ENCODE assay signal across 16 cellular contexts in the genomic region with DNA sequence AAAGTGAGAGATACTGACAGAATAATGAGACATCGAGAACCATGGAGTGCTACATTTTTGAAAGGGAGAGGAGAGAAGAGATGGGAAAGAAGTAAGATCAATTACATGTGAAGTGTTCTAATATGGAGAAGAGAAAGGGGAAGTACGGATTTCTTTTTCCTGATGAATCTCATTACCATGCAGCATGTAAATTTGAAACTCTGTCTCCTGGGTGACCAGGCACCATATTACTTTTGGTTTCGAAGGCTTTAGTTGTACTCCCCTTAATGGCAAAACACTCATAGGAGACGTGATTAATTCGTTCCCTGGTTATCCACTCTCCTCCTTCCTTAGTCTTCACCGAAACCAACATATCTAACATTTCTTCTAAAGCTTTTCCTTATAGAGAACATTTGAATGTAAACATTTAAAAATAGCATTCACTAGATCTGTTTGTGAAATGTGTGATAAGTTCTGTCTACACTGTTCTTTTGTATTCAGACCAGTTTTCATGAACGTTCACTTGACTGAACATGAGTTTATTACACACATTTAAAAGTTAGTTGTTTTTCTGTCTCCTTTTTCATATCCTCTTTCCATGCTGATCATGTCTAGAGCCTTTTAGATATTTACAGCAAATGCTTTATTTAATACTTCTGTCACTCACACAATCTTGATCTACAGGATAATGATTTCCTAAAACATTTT.
DNase-seq lines count a peak whose midpoint lies in the region; ATAC-seq and TF ChIP-seq lines count a peak whose summit lies in the region.
"Had no signal": no experiment of that assay in that cellular context is flagged by ENCODE, and none has a peak within 500 bp of the region (broad histone marks: within the 10 kb centered on the region; RNA-seq: fewer than 3 reads in every experiment).

No MANE protein-coding gene starts in this region.

- H3K4me2 ChIP-seq in OCI-LY7 (ENCODE audit: low read length): peak overlapping the region; percentile 26; the same call in 1 of the 2 replicates

- no peaks in the 10 kb centered on the region for H4K20me1 ChIP-seq in OCI-LY7 (ENCODE audit: insufficient read depth, low read length)

- no TSS peak for BruUV-seq in OCI-LY7 (replicated peaks; lab: Mats Ljungman, UMichigan)

- H3K79me2 ChIP-seq in OCI-LY7 (ENCODE audit: insufficient read depth, low read depth, low read length): no peaks in the 10 kb centered on the region

- H3K36me3 ChIP-seq in OCI-LY7 (ENCODE audit: insufficient read depth, low read length): no peaks in the 10 kb centered on the region
- H3K36me3 ChIP-seq: adrenal gland, gastroesophageal sphincter had no signal

- DNase-seq in OCI-LY7 (ENCODE audit: low spot score) (peak; percentile 6), NCI-H1092 (lab: John Stamatoyannopoulos, UW) (no peak), COR-L47 (lab: John Stamatoyannopoulos, UW) (no peak)
- DNase-seq in activated CD4-positive, CD25-positive, alpha-beta regulatory T cell treated with anti-CD3 and anti-CD28 coated beads, Interleukin-2, amount 50 U/mL, for 72 hours: no peak
- DNase-seq: activated CD4-positive, alpha-beta T cell treated with anti-CD3 and anti-CD28 coated beads, Interleukin-2, amount 50 U/mL, for 48 hours; adrenal gland; CD4-positive, alpha-beta memory T cell; IMR-90; NCI-H345; psoas muscle had no signal

- H3K4me3 ChIP-seq in OCI-LY7 (ENCODE audit: low read depth, low read length, poor library complexity, severe bottlenecking): peak overlapping the region; percentile 1
- H3K4me3 ChIP-seq: adrenal gland, gastroesophageal sphincter, psoas muscle, SK-N-MC had no signal

- intact Hi-C loops in OCI-LY7 (cut with micrococcal nuclease; ENCODE audit: unreplicated experiment): no loop called here

- no peak overlapping the region for H3K27ac ChIP-seq in OCI-LY7 (ENCODE audit: low read depth, low read length, poor library complexity, severe bottlenecking)
- H3K27ac ChIP-seq: adrenal gland, gastroesophageal sphincter, psoas muscle, SK-N-MC had no signal

- H2AFZ ChIP-seq in OCI-LY7 (ENCODE audit: low read length): no peak overlapping the region

- H3K9me2 ChIP-seq in OCI-LY7 (ENCODE audit: insufficient read depth, low read length): no peaks in the 10 kb centered on the region

- no peaks in the 10 kb centered on the region for H3K4me1 ChIP-seq in OCI-LY7 (ENCODE audit: insufficient read depth, low read length, poor library complexity, severe bottlenecking)
- H3K4me1 ChIP-seq: adrenal gland, gastroesophageal sphincter, psoas muscle had no signal

- CTCF ChIA-PET in OCI-LY7 (lab: Charles Lee; ENCODE audit: unreplicated experiment): no interaction called here

- no peak for TF ChIP-seq CTCF in OCI-LY7 (conservative IDR thresholded peaks at IDR 0.05; ENCODE audit: low read length)

- POLR2A ChIA-PET in OCI-LY7 (lab: Charles Lee): no interaction called here

- ATAC-seq in GM18858 (IDR thresholded peaks at IDR 0.05; ENCODE audit: unreplicated experiment) (peak; percentile 87), GM21515 (IDR thresholded peaks at IDR 0.05; ENCODE audit: unreplicated experiment) (peak; percentile 98), HG03108 (IDR thresholded peaks at IDR 0.05; ENCODE audit: unreplicated experiment) (peak; percentile 92), HG03097 (IDR thresholded peaks at IDR 0.05; ENCODE audit: low FRiP score, unreplicated experiment) (no peak)
- ATAC-seq: gastroesophageal sphincter, psoas muscle had no signal

- no peaks in the 10 kb centered on the region for H3K9me3 ChIP-seq in OCI-LY7 (ENCODE audit: low read length)
- H3K9me3 ChIP-seq: adrenal gland, gastroesophageal sphincter, psoas muscle had no signal
